In the genomic region with DNA sequence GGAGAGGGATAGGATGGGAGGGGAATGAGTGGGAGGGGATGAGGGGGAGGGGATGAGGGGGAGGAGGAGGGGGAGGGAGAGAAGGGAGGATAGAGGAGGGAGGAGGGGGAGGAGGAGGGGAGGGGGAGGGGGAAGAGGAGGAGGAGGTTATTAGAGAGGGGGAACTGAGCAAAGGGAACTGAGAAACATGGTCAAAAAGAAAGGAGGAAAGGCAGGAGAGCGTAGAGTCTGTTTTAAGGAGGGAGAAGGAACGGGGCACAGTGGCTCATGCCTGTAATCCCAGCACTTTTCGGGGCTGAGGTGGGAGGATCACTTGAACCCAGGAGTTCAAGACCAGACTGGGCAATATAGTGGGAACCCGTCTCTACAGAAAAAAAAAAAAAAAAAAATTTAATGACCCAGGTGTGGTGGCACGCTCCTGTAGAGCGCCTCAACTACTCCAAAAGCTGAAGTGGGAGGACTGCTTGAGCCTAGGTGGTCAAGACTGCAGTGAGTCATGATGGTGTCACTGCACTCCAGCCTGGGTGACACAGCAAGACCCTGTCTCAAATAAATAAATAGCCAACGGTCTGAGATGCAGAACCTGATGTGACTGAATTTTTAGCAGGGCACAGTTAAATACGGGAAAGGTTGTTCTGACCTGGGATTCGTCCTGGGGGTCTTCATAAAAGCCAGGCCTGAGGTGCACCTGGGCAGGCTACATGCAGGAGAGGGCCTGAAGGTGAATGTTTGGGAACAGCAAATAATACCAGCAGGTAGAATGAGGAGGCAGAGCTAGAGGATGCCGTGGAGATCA, we compare ENCODE assay signal across 19 cellular contexts. TPM values are rescaled to one million over a fixed set of nuclear protein-coding genes. Genes with fewer than 3 reads are reported as not detected.
DNase-seq lines count a peak whose midpoint lies in the region; ATAC-seq and TF ChIP-seq lines count a peak whose summit lies in the region.
"Had no signal": no experiment of that assay in that cellular context is flagged by ENCODE, and none has a peak within 500 bp of the region (broad histone marks: within the 10 kb centered on the region; RNA-seq: fewer than 3 reads in every experiment).

No MANE protein-coding gene starts in this region.

- CTCF ChIA-PET in HCT116 (lab: Charles Lee): interaction anchor here (1.1 to 2.1 kb wide), 2 partner anchors 9 to 118 kb away, joined by 4 to 11 read pairs; no protein-coding TSS in a partner anchor

- RAD21 ChIA-PET in HCT116 (lab: Charles Lee; ENCODE audit: low non-redundant PET in 1 of 2, low total read pairs in 2 of 2, uncharacterized antibody in 2 of 2, unreplicated experiment in 2 of 2): no interaction called here

- TF ChIP-seq POLR2A in HCT116 (IDR thresholded peaks at IDR 0.05; ENCODE audit: borderline replicate concordance, extremely low read depth, insufficient read depth, insufficient read length) (no peak), uterus (IDR thresholded peaks at IDR 0.05) (no peak)

- TF ChIP-seq CTCF in HCT116 (IDR thresholded peaks at IDR 0.05 in 2 of 3, conservative IDR thresholded peaks at IDR 0.05 in 1 of 3; ENCODE audit: borderline replicate concordance in 1 of 3, insufficient read depth in 1 of 3, low read depth in 2 of 3, low read length in 2 of 3) (no peak), uterus (IDR thresholded peaks at IDR 0.05) (no peak)

- H3K9me3 ChIP-seq in BLaER1: peaks cover 11% of the 10 kb centered on the region
- H3K9me3 ChIP-seq in HCT116 (ENCODE audit: control insufficient read depth in 1 of 2, insufficient read depth in 1 of 2, low read depth in 1 of 2, low read length in 2 of 2): no peaks in the 10 kb centered on the region
- H3K9me3 ChIP-seq in SJSA1 (replicated peaks): no peaks in the 10 kb centered on the region
- H3K9me3 ChIP-seq in uterus: no peaks in the 10 kb centered on the region
- H3K9me3 ChIP-seq: stomach had no signal

- H3K4me3 ChIP-seq in BLaER1 (no peak overlapping the region), HCT116 (replicated peaks in 1 of 2; ENCODE audit: low read depth in 1 of 2, low read length in 2 of 2) (no peak overlapping the region), SJSA1 (no peak overlapping the region), uterus (no peak overlapping the region)
- H3K4me3 ChIP-seq: cardiac muscle cell, GM23338 had no signal

- ATAC-seq in HCT116: no peak

- intact Hi-C loops in HCT116 (cut with micrococcal nuclease) (no loop called here), uterus (cut with DNase I; ENCODE audit: low total_unique reads) (no loop called here)

- H3K4me1 ChIP-seq in BLaER1: peaks cover 24% of the 10 kb centered on the region
- peaks cover 4 to 17% of the 10 kb centered on the region in 2 experiments; a peak in 3 of 4 replicates for H3K4me1 ChIP-seq in HCT116 (ENCODE audit: control insufficient read depth in 1 of 2, insufficient read depth in 2 of 2, low read length in 2 of 2)
- peaks cover 19% of the 10 kb centered on the region for H3K4me1 ChIP-seq in SJSA1 (replicated peaks)
- peaks cover 0 to 6% of the 10 kb centered on the region in 2 donors for H3K4me1 ChIP-seq in uterus

- H3K27ac ChIP-seq in BLaER1: no peak overlapping the region
- H3K27ac ChIP-seq in HCT116 (ENCODE audit: low read depth, low read length): no peak overlapping the region
- peak overlapping the region; percentile 51 for H3K27ac ChIP-seq in SJSA1
- no peak overlapping the region for H3K27ac ChIP-seq in uterus
- H3K27ac ChIP-seq: cardiac muscle cell had no signal

- peaks cover 16% of the 10 kb centered on the region for H3K27me3 ChIP-seq in BLaER1
- H3K27me3 ChIP-seq in HCT116 (ENCODE audit: insufficient read depth, low read length): no peaks in the 10 kb centered on the region
- H3K27me3 ChIP-seq in SJSA1 (replicated peaks): no peaks in the 10 kb centered on the region
- H3K27me3 ChIP-seq in uterus: peaks cover 0 to 5% of the 10 kb centered on the region in 2 donors

- no peaks in the 10 kb centered on the region for H4K20me1 ChIP-seq in BLaER1
- H4K20me1 ChIP-seq in HCT116 (ENCODE audit: insufficient read depth): no peaks in the 10 kb centered on the region

- POLR2A ChIA-PET in HCT116 (lab: Charles Lee): no interaction called here

- H3K36me3 ChIP-seq in BLaER1 (no peaks in the 10 kb centered on the region), HCT116 (ENCODE audit: control insufficient read depth in 1 of 2, insufficient read depth in 2 of 2, low read length in 2 of 2) (no peaks in the 10 kb centered on the region), SJSA1 (no peaks in the 10 kb centered on the region), uterus (no peaks in the 10 kb centered on the region)
- H3K36me3 ChIP-seq: cardiac muscle cell had no signal

- peak overlapping the region; percentile 72 for H3K4me2 ChIP-seq in BLaER1
- peak overlapping the region; percentile 34 for H3K4me2 ChIP-seq in HCT116 (ENCODE audit: low read length)
- H3K4me2 ChIP-seq: GM23338 had no signal

- no TSS peak for BruUV-seq in HCT116 (replicated peaks; lab: Mats Ljungman, UMichigan)

- DNase-seq in HCT116 (ENCODE audit: low read depth, low spot score): no peak
- peak; percentile 56 to 59 for DNase-seq in SJSA1 (ENCODE audit: low read depth in 1 of 2, low spot score in 2 of 2)
- peak; percentile 15 for DNase-seq in glomerular visceral epithelial cell (ENCODE audit: extremely low spot score)
- no peak for DNase-seq in uterus
- DNase-seq in amniotic stem cell (lab: John Stamatoyannopoulos, UW): no peak
- DNase-seq in GM19238 (ENCODE audit: insufficient read length, low spot score): no peak
- DNase-seq in middle frontal gyrus (ENCODE audit: extremely low spot score, low spot score): no peak
- DNase-seq: activated naive CD8-positive, alpha-beta T cell treated with anti-CD3 and anti-CD28 coated beads, Interleukin-2, amount 10 ng/mL, durations not matched to agents 7 days and 5 days; activated T-cell treated with anti-CD3 and anti-CD28 coated beads, Interleukin-2, amount 50 U/mL, for 1 hour; NCI-H1048; NCI-H2107; NCI-H748 treated with DMSO at 0.1 percent for 48 hours; Right ventricle myocardium superior; stomach had no signal

- H2AFZ ChIP-seq in HCT116 (ENCODE audit: low read depth, low read length, poor library complexity, severe bottlenecking): no peak overlapping the region
- H2AFZ ChIP-seq: GM23338 had no signal

- TF ChIP-seq RAD21 in HCT116 (IDR thresholded peaks at IDR 0.05; ENCODE audit: low read depth): no peak

- H3K79me2 ChIP-seq in HCT116 (ENCODE audit: insufficient read depth, low read length): no peaks in the 10 kb centered on the region

- H3K9ac ChIP-seq in BLaER1: no peak overlapping the region
- no peak overlapping the region for H3K9ac ChIP-seq in HCT116 (ENCODE audit: low read length)

- H3K9me2 ChIP-seq in HCT116 (ENCODE audit: insufficient read depth): no peaks in the 10 kb centered on the region

TF ChIP-seq in HCT116, 20 proteins besides CTCF, POLR2A, EP300 and RAD21:
- no peak for TF ChIP-seq YY1 (IDR thresholded peaks at IDR 0.05; ENCODE audit: extremely low read depth, insufficient replicate concordance, low read depth, low read length)
- 0 out of 2 replicates have a peak, but pooled peaks have one; percentile 20 for TF ChIP-seq FOSL1 (IDR thresholded peaks at IDR 0.05; ENCODE audit: low read depth)

RNA-seq across cellular contexts. Expression of a gene that starts 4.0 kb away (rescaled TPM):
- total RNA-seq in HCT116 (2021; ENCODE audit: unreplicated experiment) (not detected), uterus (under 1 TPM in 1 of 4 donors, not detected in 3; under 0.01 TPM)
- not detected in 2 replicates for polyA plus RNA-seq in HCT116 (2012)
- total RNA-seq in SJSA1 (2014; rRNA removed; shearing (Covaris generic)): 0.58 TPM in 1 of 2 replicates, not detected in the other
- total RNA-seq: activated naive CD8-positive, alpha-beta T cell treated with anti-CD3 and anti-CD28 coated beads, Interleukin-2, amount 10 ng/mL, durations not matched to agents 7 days and 5 days; cardiac muscle cell; fibroblast of villous mesenchyme; GM23338; progenitor cell of endocrine pancreas; Right ventricle myocardium superior had no signal
- polyA plus RNA-seq: cardiac muscle cell, GM23338 had no signal

RNA-seq across cellular contexts. Expression of a gene that starts 28.5 kb away (rescaled TPM):
- total RNA-seq in HCT116 (2021; ENCODE audit: unreplicated experiment) (8.6 TPM), uterus (10 to 100 TPM in 2 of 4 donors, 1 to 10 TPM in 2; 1.8 to 16.6 (median 8.0) TPM)
- 8.8 and 9.8 TPM in 2 replicates for polyA plus RNA-seq in HCT116 (2012)
- 8.7 and 10.4 TPM in 2 replicates for total RNA-seq in SJSA1 (2014; rRNA removed; shearing (Covaris generic))

Comparison
In these comparisons a context has a peak if more than half of its experiments do, and no peak if none do; other contexts are left out.
1. DNase-seq: peak in SJSA1 (2 of 2) and glomerular visceral epithelial cell (single experiment); none in HCT116 (single experiment), uterus (0 of 2), amniotic stem cell (single experiment), GM19238 (single experiment) and middle frontal gyrus (single experiment).